Comparison of ENCODE assay signal across 8 cellular contexts in genomic region chr7:151085329-151085690, GRCh38. TPM values are rescaled to one million over a fixed set of nuclear protein-coding genes. Genes with fewer than 3 reads are reported as not detected.
DNase-seq lines count a peak whose midpoint lies in the region; ATAC-seq, FAIRE-seq and TF ChIP-seq lines count a peak whose summit lies in the region.

No MANE protein-coding gene starts in this region.

- H3K4me2 ChIP-seq in SK-N-SH = peak overlapping the region; percentile 79

- peaks cover 8% of the 10 kb centered on the region for H3K27me3 Mint-ChIP-seq in activated naive CD8-positive, alpha-beta T cell

- TF ChIP-seq CTCF in SK-N-SH (IDR thresholded peaks at IDR 0.05) (no peak), kidney (IDR thresholded peaks at IDR 0.05; ENCODE audit: borderline replicate concordance, extremely low read depth, insufficient read depth) (no peak), stomach (IDR thresholded peaks at IDR 0.05) (no peak)

- TF ChIP-seq RAD21 in SK-N-SH (IDR thresholded peaks at IDR 0.05; ENCODE audit: low read length) = no peak

- H3K9me3 ChIP-seq in SK-N-SH (no peaks in the 10 kb centered on the region), kidney (ENCODE audit: control insufficient read depth in 1 of 2, low read length in 2 of 2) (no peaks in the 10 kb centered on the region), stomach (no peaks in the 10 kb centered on the region)

- no peaks in the 10 kb centered on the region for H3K36me3 Mint-ChIP-seq in activated naive CD8-positive, alpha-beta T cell

- H3F3A ChIP-seq in SK-N-SH (replicated peaks; ENCODE audit: insufficient read depth) = peaks cover 20% of the 10 kb centered on the region

- FAIRE-seq in kidney (lab: Jason Lieb, UNC) = no peak

- CTCF ChIA-PET in SK-N-SH (lab: Yijun Ruan, JAX) = interaction anchor here (0.6 to 21.3 kb wide), 15 partner anchors 9 to 323 kb away, joined by 3 to 474 read pairs (median 4); partner anchors contain the start of genes ABCB8, CDK5 and SLC4A2

- DNase-seq in SK-N-SH (no peak), kidney (no peak), stomach (no peak), NCI-H1105 (lab: John Stamatoyannopoulos, UW) (no peak)

- ATAC-seq in SK-N-SH treated with all-trans-retinoic acid at 6 μM for 48 hours (no peak), GM19455 (IDR thresholded peaks at IDR 0.05; ENCODE audit: unreplicated experiment) (no peak), HG03108 (IDR thresholded peaks at IDR 0.05; ENCODE audit: unreplicated experiment) (no peak)

- peaks cover 29% of the 10 kb centered on the region for H4K20me1 ChIP-seq in SK-N-SH (ENCODE audit: insufficient read depth)

- H3K4me3 ChIP-seq in SK-N-SH (ENCODE audit: low read depth in 2 of 2, low read length in 1 of 2) (peak overlapping the region; percentile 54 to 90; a peak in 2 of 4 replicates), kidney (ENCODE audit: low read length in 2 of 2) (peak overlapping the region in 1 of 2 donors; percentile 64), stomach (peak overlapping the region in 1 of 4 donors; percentile 52)

- H3K9me3 Mint-ChIP-seq in activated naive CD8-positive, alpha-beta T cell (ENCODE audit: low read depth) = no peaks in the 10 kb centered on the region

- TF ChIP-seq EP300 in SK-N-SH (IDR thresholded peaks at IDR 0.05; ENCODE audit: borderline replicate concordance in 1 of 2, low read depth in 1 of 2, low read length in 1 of 2) (no peak), stomach (IDR thresholded peaks at IDR 0.05) (no peak)

- WGBS in SK-N-SH (ENCODE audit: low lambda C conversion rate) = 77% methylated on average over 5 of the region's 5 CpGs
- WGBS in stomach, 5 donors = 22 to 32% (median 31%) methylated on average over 5 of the region's 5 CpGs

- H3K27me3 ChIP-seq in SK-N-SH (ENCODE audit: insufficient read depth) = no peaks in the 10 kb centered on the region
- no peaks in the 10 kb centered on the region for H3K27me3 ChIP-seq in stomach

- H2AFZ ChIP-seq in SK-N-SH (ENCODE audit: low read depth) = peak overlapping the region; percentile 72

- H3K4me1 ChIP-seq in SK-N-SH (ENCODE audit: control insufficient read depth in 1 of 2, insufficient read depth in 2 of 2, low read depth in 1 of 2, low read length in 1 of 2) (peaks cover 36 to 59% of the 10 kb centered on the region in 2 experiments), kidney (ENCODE audit: control insufficient read depth in 1 of 2, insufficient read depth in 1 of 2, low read depth in 1 of 2, low read length in 2 of 2) (peaks cover 16 to 45% of the 10 kb centered on the region in 2 donors), stomach (peaks cover 61 to 78% (median 76%) of the 10 kb centered on the region in 4 donors)

- H3K36me3 ChIP-seq in SK-N-SH (replicated peaks in 1 of 2; ENCODE audit: control insufficient read depth in 1 of 2, insufficient read depth in 2 of 2, low read length in 1 of 2) (peaks cover 0 to 13% of the 10 kb centered on the region in 2 experiments), kidney (ENCODE audit: control insufficient read depth in 1 of 2, insufficient read depth in 2 of 2, low read length in 2 of 2) (no peaks in the 10 kb centered on the region), stomach (no peaks in the 10 kb centered on the region)

- H3K4me3 Mint-ChIP-seq in activated naive CD8-positive, alpha-beta T cell = peak overlapping the region; percentile 86

- peaks cover 63% of the 10 kb centered on the region for H3K79me2 ChIP-seq in SK-N-SH (ENCODE audit: insufficient read depth)

- intact Hi-C loops in kidney (cut with DNase I) (no loop called here), stomach (cut with DNase I; ENCODE audit: low total_unique reads) (no loop called here)

- H3K27ac Mint-ChIP-seq in activated naive CD8-positive, alpha-beta T cell = peak overlapping the region; percentile 86

- H3K27ac ChIP-seq in SK-N-SH (ENCODE audit: low read depth in 2 of 2, low read length in 1 of 2) (peak overlapping the region; percentile 64 to 94; a peak in 3 of 4 replicates), kidney (ENCODE audit: low read depth in 2 of 2, low read length in 2 of 2) (peak overlapping the region in 1 of 2 donors; percentile 86), stomach (peak overlapping the region; percentile 86 to 97 (median 94))

- peaks cover 32% of the 10 kb centered on the region for H3K4me1 Mint-ChIP-seq in activated naive CD8-positive, alpha-beta T cell (ENCODE audit: low read depth)

- H3K9ac ChIP-seq in SK-N-SH (peak overlapping the region; percentile 28; the same call in 1 of the 2 replicates), kidney (ENCODE audit: low read length in 2 of 2) (peak overlapping the region; percentile 8 to 61)

- POLR2A ChIA-PET in SK-N-SH (lab: Yijun Ruan, JAX) = interaction anchor here (0.8 to 1.4 kb wide), 5 partner anchors 27 to 1355 kb away, joined by 3 read pairs; partner anchors contain the start of genes ABCB8, ABCF2 and NUB1

- no peak for TF ChIP-seq POLR2A in stomach (IDR thresholded peaks at IDR 0.05)

- no peaks in the 10 kb centered on the region for H3K9me2 ChIP-seq in SK-N-SH

TF ChIP-seq in SK-N-SH treated with all-trans-retinoic acid at 6 μM for 48 hours, 23 proteins besides CTCF, POLR2A, EP300 and RAD21 (continues in another document):
- TF ChIP-seq GLIS3 (CRISPR knock-in tag; IDR thresholded peaks at IDR 0.05) = no peak
- no peak for TF ChIP-seq PPARA (CRISPR knock-in tag; IDR thresholded peaks at IDR 0.05; ENCODE audit: borderline replicate concordance)
- no peak for TF ChIP-seq SNAI2 (CRISPR knock-in tag; IDR thresholded peaks at IDR 0.05)
- no peak for TF ChIP-seq ZNF8 (CRISPR knock-in tag; IDR thresholded peaks at IDR 0.05)
- TF ChIP-seq ESRRG (CRISPR knock-in tag; IDR thresholded peaks at IDR 0.05) = no peak
- no peak for TF ChIP-seq CSRNP3 (CRISPR knock-in tag; IDR thresholded peaks at IDR 0.05)
- no peak for TF ChIP-seq CSDC2 (CRISPR knock-in tag; IDR thresholded peaks at IDR 0.05)
- no peak for TF ChIP-seq TOX (CRISPR knock-in tag; IDR thresholded peaks at IDR 0.05; ENCODE audit: borderline replicate concordance)
- no peak for TF ChIP-seq ZNF70 (CRISPR knock-in tag; IDR thresholded peaks at IDR 0.05)
- no peak for TF ChIP-seq BACH2 (CRISPR knock-in tag; IDR thresholded peaks at IDR 0.05; ENCODE audit: borderline replicate concordance)

RNA-seq across cellular contexts. Expression of gene AGAP3, which starts 1.0 kb away (rescaled TPM):
- polyA plus RNA-seq in SK-N-SH (2012; rRNA removed) = 108 and 126 TPM in 2 replicates
- polyA plus RNA-seq in SK-N-SH (2012; cell fraction: cytosol; rRNA removed) = 61.7 and 84.8 TPM in 2 replicates
- polyA plus RNA-seq in SK-N-SH (2012; cell fraction: nucleus; rRNA removed) = 361 and 701 TPM in 2 replicates
- total RNA-seq in kidney = 64.4 TPM
- polyA plus RNA-seq in kidney (ENCODE audit: insufficient read depth, low read depth, low replicate concordance) = 35.8 TPM
- 100 to 1,000 TPM in 2 of 5 donors, 10 to 100 TPM in 3; 32.5 to 342 (median 83.9) TPM for total RNA-seq in stomach
- polyA plus RNA-seq in stomach = 10 to 100 TPM; 36.0 to 60.8 (median 45.8) TPM

RNA-seq across cellular contexts. Expression of gene TMUB1, which starts 2.0 kb away (rescaled TPM):
- polyA plus RNA-seq in SK-N-SH (2012; rRNA removed) = 37.8 and 60.6 TPM in 2 replicates
- 21.7 and 37.0 TPM in 2 replicates for polyA plus RNA-seq in SK-N-SH (2012; cell fraction: cytosol; rRNA removed)
- polyA plus RNA-seq in SK-N-SH (2012; cell fraction: nucleus; rRNA removed) = 58.0 and 66.2 TPM in 2 replicates
- total RNA-seq in kidney = 36.9 TPM
- polyA plus RNA-seq in kidney (ENCODE audit: insufficient read depth, low read depth, low replicate concordance) = 79.9 TPM
- 10 to 100 TPM; 12.7 to 78.2 (median 42.9) TPM for total RNA-seq in stomach
- polyA plus RNA-seq in stomach = 10 to 100 TPM; 69.6 to 86.8 (median 72.4) TPM

RNA-seq across cellular contexts. Expression of gene FASTK, which starts 4.7 kb away (rescaled TPM):
- polyA plus RNA-seq in SK-N-SH (2012; rRNA removed) (125 and 148 TPM in 2 replicates), kidney (ENCODE audit: insufficient read depth, low read depth, low replicate concordance) (116 TPM), stomach (100 to 1,000 TPM in 2 of 3 donors, 10 to 100 TPM in 1; 70.3 to 149 (median 129) TPM)
- polyA plus RNA-seq in SK-N-SH (2012; cell fraction: cytosol; rRNA removed) = 34.4 and 60.5 TPM in 2 replicates
- polyA plus RNA-seq in SK-N-SH (2012; cell fraction: nucleus; rRNA removed) = 699 and 1,159 TPM in 2 replicates
- total RNA-seq in kidney (71.2 TPM), stomach (100 to 1,000 TPM in 3 of 5 donors, 10 to 100 TPM in 2; 40.0 to 415 (median 116) TPM)

RNA-seq across cellular contexts. Expression of gene SLC4A2, which starts 25.9 kb away (rescaled TPM):
- 123 and 167 TPM in 2 replicates for polyA plus RNA-seq in SK-N-SH (2012; rRNA removed)
- 60.6 and 67.2 TPM in 2 replicates for polyA plus RNA-seq in SK-N-SH (2012; cell fraction: cytosol; rRNA removed)
- polyA plus RNA-seq in SK-N-SH (2012; cell fraction: nucleus; rRNA removed) = 478 and 1,049 TPM in 2 replicates
- 104 TPM for total RNA-seq in kidney
- 150 TPM for polyA plus RNA-seq in kidney (ENCODE audit: insufficient read depth, low read depth, low replicate concordance)
- 100 to 1,000 TPM in 4 of 5 donors, 10 to 100 TPM in 1; 65.9 to 296 (median 128) TPM for total RNA-seq in stomach
- 100 to 1,000 TPM; 121 to 157 (median 124) TPM for polyA plus RNA-seq in stomach

RNA-seq across cellular contexts. Expression of gene CDK5, which starts 27.6 kb away (rescaled TPM):
- polyA plus RNA-seq in SK-N-SH (2012; rRNA removed) (123 and 125 TPM in 2 replicates), kidney (ENCODE audit: insufficient read depth, low read depth, low replicate concordance) (21.5 TPM), stomach (10 to 100 TPM in 2 of 3 donors, 1 to 10 TPM in 1; 8.3 to 13.3 (median 11.8) TPM)
- polyA plus RNA-seq in SK-N-SH (2012; cell fraction: cytosol; rRNA removed) = 97.6 and 104 TPM in 2 replicates
- polyA plus RNA-seq in SK-N-SH (2012; cell fraction: nucleus; rRNA removed) = 77.3 and 91.3 TPM in 2 replicates
- total RNA-seq in kidney (9.1 TPM), stomach (10 to 100 TPM in 2 of 5 donors, 1 to 10 TPM in 1, under 1 TPM in 1, not detected in 1; 0.87 to 46.1 (median 11.0) TPM)
